In the genomic region with DNA sequence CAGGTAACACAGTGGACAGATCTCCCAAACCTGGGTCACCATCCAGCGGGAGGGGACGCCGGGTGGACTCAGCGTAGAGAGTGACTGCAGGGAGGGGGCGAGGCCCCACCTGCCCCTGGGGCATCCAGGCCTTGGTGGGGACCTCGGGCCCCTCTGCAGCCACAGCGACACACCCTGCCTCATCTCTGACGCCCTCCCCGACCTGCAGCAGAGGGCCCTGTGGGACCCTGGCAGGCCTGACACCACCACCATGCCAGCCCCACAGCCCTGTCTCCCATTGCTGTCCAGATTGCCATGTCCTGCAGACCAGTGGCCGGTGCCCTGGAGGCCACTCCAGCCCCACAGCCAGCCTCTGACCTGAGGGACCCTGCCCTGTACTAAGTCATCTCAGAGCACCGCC, we compare ENCODE assay signal across 15 cellular contexts. TPM values are rescaled to one million over a fixed set of nuclear protein-coding genes. Genes with fewer than 3 reads are reported as not detected.
DNase-seq lines count a peak whose midpoint lies in the region; ATAC-seq and TF ChIP-seq lines count a peak whose summit lies in the region.
"Had no signal": no experiment of that assay in that cellular context is flagged by ENCODE, and none has a peak within 500 bp of the region (broad histone marks: within the 10 kb centered on the region; RNA-seq: fewer than 3 reads in every experiment).

No MANE protein-coding gene starts in this region.

- TF ChIP-seq CTCF in HCT116 (IDR thresholded peaks at IDR 0.05 in 2 of 3, conservative IDR thresholded peaks at IDR 0.05 in 1 of 3; ENCODE audit: borderline replicate concordance in 1 of 3, insufficient read depth in 1 of 3, low read depth in 2 of 3, low read length in 2 of 3): no peak
- no peak for TF ChIP-seq CTCF in OCI-LY7 (conservative IDR thresholded peaks at IDR 0.05; ENCODE audit: low read length)

- H3K4me1 Mint-ChIP-seq in stimulated activated naive CD8-positive, alpha-beta T cell treated with anti-CD3 and anti-CD28 coated beads, Interleukin-15, amount 100 ng/mL, for 72 hours: no peaks in the 10 kb centered on the region
- H3K4me1 Mint-ChIP-seq: CD14-positive monocyte; CD8-positive, alpha-beta memory T cell had no signal

- no peak overlapping the region for H4K8ac ChIP-seq in mesenchymal stem cell (ENCODE audit: low read length)

- no peak overlapping the region for H3K23ac ChIP-seq in mesenchymal stem cell (ENCODE audit: low read length in 2 of 2)

- RAD21 ChIA-PET in HCT116 (lab: Charles Lee; ENCODE audit: low non-redundant PET in 1 of 2, low total read pairs in 2 of 2, uncharacterized antibody in 2 of 2, unreplicated experiment in 2 of 2): no interaction called here

- no peaks in the 10 kb centered on the region for H3K27me3 ChIP-seq in HCT116 (ENCODE audit: insufficient read depth, low read length)
- H3K27me3 ChIP-seq in mesenchymal stem cell (ENCODE audit: control insufficient read depth in 1 of 2, insufficient read depth in 1 of 2, low read length in 2 of 2): peaks cover 0 to 12% of the 10 kb centered on the region in 2 experiments

- no peaks in the 10 kb centered on the region for H3K9me3 Mint-ChIP-seq in stimulated activated naive CD8-positive, alpha-beta T cell treated with anti-CD3 and anti-CD28 coated beads, Interleukin-15, amount 100 ng/mL, for 72 hours
- H3K9me3 Mint-ChIP-seq: CD4-positive, alpha-beta T cell; CD8-positive, alpha-beta memory T cell had no signal

- DNase-seq in stimulated activated naive CD8-positive, alpha-beta T cell treated with anti-CD3 and anti-CD28 coated beads, Interleukin-15, amount 100 ng/mL, for 72 hours: no peak
- DNase-seq in stimulated activated naive CD8-positive, alpha-beta T cell treated with anti-CD3 and anti-CD28 coated beads, Interleukin-15, Interleukin-2, amounts not matched to agents 100 U/mL and 50 U/mL, for 24 hours: no peak
- no peak for DNase-seq in HCT116 (ENCODE audit: low read depth, low spot score)
- DNase-seq in mesenchymal stem cell: no peak
- no peak for DNase-seq in DMS53 (lab: John Stamatoyannopoulos, UW)
- DNase-seq in OCI-LY7 (ENCODE audit: low spot score): no peak
- DNase-seq in activated CD4-positive, alpha-beta T cell treated with anti-CD3 and anti-CD28 coated beads for 1 hour: no peak
- DNase-seq: CD4-positive, alpha-beta T cell; CD8-positive, alpha-beta memory T cell; DMS 273 treated with DMSO at 0.1 percent for 48 hours; DMS79 treated with DMSO at 0.1 percent for 48 hours; GF-D8; GOT3 had no signal

- H2BK120ac ChIP-seq in mesenchymal stem cell (ENCODE audit: low read depth, low read length): no peak overlapping the region

- BruUV-seq in HCT116 (replicated peaks; lab: Mats Ljungman, UMichigan) (no TSS peak), OCI-LY7 (replicated peaks; lab: Mats Ljungman, UMichigan) (no TSS peak)

- H3K36me3 ChIP-seq in HCT116 (ENCODE audit: control insufficient read depth in 1 of 2, insufficient read depth in 2 of 2, low read length in 2 of 2) (no peaks in the 10 kb centered on the region), mesenchymal stem cell (ENCODE audit: control insufficient read depth in 1 of 2, insufficient read depth in 2 of 2, low read depth in 1 of 2, low read length in 2 of 2) (peaks cover 0 to 8% of the 10 kb centered on the region in 2 experiments), OCI-LY7 (ENCODE audit: insufficient read depth, low read length) (no peaks in the 10 kb centered on the region)
- H3K36me3 ChIP-seq: HAP-1 had no signal

- no peak overlapping the region for H3K4me3 Mint-ChIP-seq in stimulated activated naive CD8-positive, alpha-beta T cell treated with anti-CD3 and anti-CD28 coated beads, Interleukin-15, amount 100 ng/mL, for 72 hours
- H3K4me3 Mint-ChIP-seq: CD14-positive monocyte; CD4-positive, alpha-beta T cell; CD8-positive, alpha-beta memory T cell had no signal

- H3K9ac ChIP-seq in HCT116 (ENCODE audit: low read length) (no peak overlapping the region), mesenchymal stem cell (ENCODE audit: low read length) (no peak overlapping the region)

- intact Hi-C loops in HCT116 (cut with micrococcal nuclease): no loop called here
- intact Hi-C loops in OCI-LY7 (cut with micrococcal nuclease; ENCODE audit: unreplicated experiment): no loop called here

- no peak overlapping the region for H3K4ac ChIP-seq in mesenchymal stem cell (ENCODE audit: low read depth in 1 of 2, low read length in 2 of 2)

- H3K14ac ChIP-seq in mesenchymal stem cell (ENCODE audit: low read length in 2 of 2): no peak overlapping the region

- no peak overlapping the region for H3K27ac Mint-ChIP-seq in stimulated activated naive CD8-positive, alpha-beta T cell treated with anti-CD3 and anti-CD28 coated beads, Interleukin-15, amount 100 ng/mL, for 72 hours
- H3K27ac Mint-ChIP-seq: CD4-positive, alpha-beta T cell; CD8-positive, alpha-beta memory T cell had no signal

- no peaks in the 10 kb centered on the region for H3K4me1 ChIP-seq in HCT116 (ENCODE audit: control insufficient read depth in 1 of 2, insufficient read depth in 2 of 2, low read length in 2 of 2)
- no peaks in the 10 kb centered on the region for H3K4me1 ChIP-seq in mesenchymal stem cell (ENCODE audit: control insufficient read depth, insufficient read depth, low read depth, low read length)
- H3K4me1 ChIP-seq in OCI-LY7 (ENCODE audit: insufficient read depth, low read length, poor library complexity, severe bottlenecking): no peaks in the 10 kb centered on the region
- H3K4me1 ChIP-seq: HAP-1 had no signal

- H3K27ac ChIP-seq in HCT116 (ENCODE audit: low read depth, low read length): no peak overlapping the region
- H3K27ac ChIP-seq in mesenchymal stem cell (ENCODE audit: low read length, poor library complexity, severe bottlenecking): no peak overlapping the region
- H3K27ac ChIP-seq in OCI-LY7 (ENCODE audit: low read depth, low read length, poor library complexity, severe bottlenecking): no peak overlapping the region

- no peak overlapping the region for H2BK12ac ChIP-seq in mesenchymal stem cell (ENCODE audit: low read length in 2 of 2)

- no peak overlapping the region for H2BK15ac ChIP-seq in mesenchymal stem cell (ENCODE audit: low read depth, poor library complexity, severe bottlenecking)

- POLR2A ChIA-PET in HCT116 (lab: Charles Lee): no interaction called here
- POLR2A ChIA-PET in OCI-LY7 (lab: Charles Lee): no interaction called here

- H3K9me2 ChIP-seq in HCT116 (ENCODE audit: insufficient read depth): no peaks in the 10 kb centered on the region
- no peaks in the 10 kb centered on the region for H3K9me2 ChIP-seq in OCI-LY7 (ENCODE audit: insufficient read depth, low read length)

- CTCF ChIA-PET in HCT116 (lab: Charles Lee): no interaction called here
- CTCF ChIA-PET in OCI-LY7 (lab: Charles Lee; ENCODE audit: unreplicated experiment): no interaction called here

- no peak overlapping the region for H3K18ac ChIP-seq in mesenchymal stem cell (ENCODE audit: low read depth in 1 of 2, low read length in 2 of 2)

- H2AK5ac ChIP-seq in mesenchymal stem cell (ENCODE audit: low read length, severe bottlenecking): no peak overlapping the region

- no peaks in the 10 kb centered on the region for H3K9me3 ChIP-seq in HCT116 (ENCODE audit: control insufficient read depth in 1 of 2, insufficient read depth in 1 of 2, low read depth in 1 of 2, low read length in 2 of 2)
- peaks cover 4% of the 10 kb centered on the region for H3K9me3 ChIP-seq in mesenchymal stem cell (ENCODE audit: control insufficient read depth, low read length)
- H3K9me3 ChIP-seq in OCI-LY7 (ENCODE audit: low read length): no peaks in the 10 kb centered on the region
- H3K9me3 ChIP-seq: HAP-1 had no signal

- no peak overlapping the region for H2BK5ac ChIP-seq in mesenchymal stem cell (ENCODE audit: low read depth, low read length, poor library complexity, severe bottlenecking)

- no peak overlapping the region for H2AFZ ChIP-seq in HCT116 (ENCODE audit: low read depth, low read length, poor library complexity, severe bottlenecking)
- no peak overlapping the region for H2AFZ ChIP-seq in mesenchymal stem cell (ENCODE audit: low read depth, low read length)
- no peak overlapping the region for H2AFZ ChIP-seq in OCI-LY7 (ENCODE audit: low read length)

- H3K27me3 Mint-ChIP-seq in stimulated activated naive CD8-positive, alpha-beta T cell treated with anti-CD3 and anti-CD28 coated beads, Interleukin-15, amount 100 ng/mL, for 72 hours: no peaks in the 10 kb centered on the region
- H3K27me3 Mint-ChIP-seq: CD4-positive, alpha-beta T cell had no signal

- peak overlapping the region; percentile 1 for H4K91ac ChIP-seq in mesenchymal stem cell (ENCODE audit: low read length)

- H4K20me1 ChIP-seq in HCT116 (ENCODE audit: insufficient read depth): no peaks in the 10 kb centered on the region
- no peaks in the 10 kb centered on the region for H4K20me1 ChIP-seq in OCI-LY7 (ENCODE audit: insufficient read depth, low read length)

- ATAC-seq in stimulated activated naive CD8-positive, alpha-beta T cell treated with anti-CD3 and anti-CD28 coated beads, Interleukin-15, amount 100 ng/mL, for 72 hours: peak; percentile 26
- no peak for ATAC-seq in stimulated activated naive CD8-positive, alpha-beta T cell treated with anti-CD3 and anti-CD28 coated beads, Interleukin-15, Interleukin-2, amounts not matched to agents 100 U/mL and 50 U/mL, for 24 hours
- ATAC-seq in HCT116: 0 out of 2 replicates have a peak, but pooled peaks have one; percentile 20

- H3K79me2 ChIP-seq in HCT116 (ENCODE audit: insufficient read depth, low read length) (no peaks in the 10 kb centered on the region), OCI-LY7 (ENCODE audit: insufficient read depth, low read depth, low read length) (no peaks in the 10 kb centered on the region)

- WGBS in mesenchymal stem cell: 83% methylated on average over 11 of the region's 11 CpGs

- no peaks in the 10 kb centered on the region for H3K79me1 ChIP-seq in mesenchymal stem cell (replicated peaks; ENCODE audit: low read length, poor library complexity, severe bottlenecking)

- TF ChIP-seq RAD21 in HCT116 (IDR thresholded peaks at IDR 0.05; ENCODE audit: low read depth): no peak

- H3K4me3 ChIP-seq in HCT116 (replicated peaks in 1 of 2; ENCODE audit: low read depth in 1 of 2, low read length in 2 of 2) (no peak overlapping the region), mesenchymal stem cell (ENCODE audit: insufficient read depth in 1 of 2, low read depth in 1 of 2, low read length in 2 of 2) (no peak overlapping the region), OCI-LY7 (ENCODE audit: low read depth, low read length, poor library complexity, severe bottlenecking) (no peak overlapping the region)
- H3K4me3 ChIP-seq: HAP-1 had no signal

- TF ChIP-seq POLR2A in HCT116 (IDR thresholded peaks at IDR 0.05; ENCODE audit: borderline replicate concordance, extremely low read depth, insufficient read depth, insufficient read length): no peak

- H3K4me2 ChIP-seq in HCT116 (ENCODE audit: low read length) (no peak overlapping the region), mesenchymal stem cell (ENCODE audit: low read length, poor library complexity, severe bottlenecking) (no peak overlapping the region), OCI-LY7 (ENCODE audit: low read length) (no peak overlapping the region)

TF ChIP-seq in HCT116, 20 proteins besides CTCF, POLR2A, EP300 and RAD21 (continues in another document):
- no peak for TF ChIP-seq EZH2phosphoT487 (IDR thresholded peaks at IDR 0.05; ENCODE audit: borderline replicate concordance)

RNA-seq across cellular contexts. Expression of gene FAM53A, which starts 45.2 kb away (rescaled TPM):
- total RNA-seq in HCT116 (2021; ENCODE audit: unreplicated experiment) (1.1 TPM), OCI-LY7 (2022) (1.5 and 1.8 TPM in 2 replicates)
- polyA plus RNA-seq in HCT116 (2012): 0.79 and 1.4 TPM in 2 replicates
- 1.2 TPM for polyA plus RNA-seq in mesenchymal stem cell (2013, experiment 1 of 2)
- 0.95 TPM for polyA plus RNA-seq in mesenchymal stem cell (2013, experiment 2 of 2)
- total RNA-seq in OCI-LY7 (2014; rRNA removed; shearing (Covaris generic)): 0.98 and 1.4 TPM in 2 replicates
